2 cellular contexts compared by ENCODE assay signal in the genomic region with DNA sequence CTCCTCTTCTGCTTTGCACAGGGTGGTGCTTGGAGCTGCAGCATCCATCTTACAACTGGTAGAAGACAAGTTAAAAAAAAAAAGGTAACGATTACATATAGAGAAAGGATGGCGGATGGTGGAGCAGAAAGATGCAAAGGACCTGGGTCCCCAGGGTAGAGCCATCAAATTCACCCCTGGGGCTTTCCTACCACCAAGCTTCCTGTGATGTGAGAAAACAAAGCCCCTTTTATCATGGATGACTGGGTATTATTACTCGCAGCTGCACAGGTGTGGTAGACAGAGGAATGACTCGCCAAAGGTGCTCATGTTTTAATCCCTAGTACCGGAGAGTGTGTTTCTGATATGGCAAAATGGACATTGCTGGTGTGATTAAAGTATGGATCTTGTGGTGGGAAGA.
A peak's percentile ranks its signal among the peaks of the same experiment; 100 is the strongest.
TF ChIP-seq lines count a peak whose summit lies in the region.

No MANE protein-coding gene starts in this region.

TF ChIP-seq in HCT116, 20 proteins besides CTCF, POLR2A, EP300 and RAD21:
- TF ChIP-seq JUND (IDR thresholded peaks at IDR 0.05) (no peak), ZBTB33 (IDR thresholded peaks at IDR 0.05; ENCODE audit: extremely low read depth, insufficient replicate concordance, low read length) (no peak), CBX3 (IDR thresholded peaks at IDR 0.05; ENCODE audit: low read depth) (no peak), ZFX (IDR thresholded peaks at IDR 0.05) (no peak), SRF (IDR thresholded peaks at IDR 0.05; ENCODE audit: low read depth) (no peak), EGR1 (IDR thresholded peaks at IDR 0.05; ENCODE audit: low read depth) (no peak), TCF7L2 (IDR thresholded peaks at IDR 0.05; ENCODE audit: borderline replicate concordance, extremely low read depth, insufficient read depth, insufficient read length) (no peak), ATF3 (IDR thresholded peaks at IDR 0.05) (no peak), FOSL1 (IDR thresholded peaks at IDR 0.05; ENCODE audit: low read depth) (no peak), EZH2 (IDR thresholded peaks at IDR 0.05) (no peak), SIN3A (IDR thresholded peaks at IDR 0.05; ENCODE audit: low read depth) (no peak), ZNF274 (IDR thresholded peaks at IDR 0.05; ENCODE audit: low read depth, low read length) (no peak), POLR2AphosphoS5 (IDR thresholded peaks at IDR 0.05; ENCODE audit: low read depth, low read length) (no peak), SP1 (IDR thresholded peaks at IDR 0.05; ENCODE audit: low read depth) (no peak), ELF1 (IDR thresholded peaks at IDR 0.05; ENCODE audit: borderline replicate concordance, low read depth) (no peak)
- TF ChIP-seq, protein P1, sequence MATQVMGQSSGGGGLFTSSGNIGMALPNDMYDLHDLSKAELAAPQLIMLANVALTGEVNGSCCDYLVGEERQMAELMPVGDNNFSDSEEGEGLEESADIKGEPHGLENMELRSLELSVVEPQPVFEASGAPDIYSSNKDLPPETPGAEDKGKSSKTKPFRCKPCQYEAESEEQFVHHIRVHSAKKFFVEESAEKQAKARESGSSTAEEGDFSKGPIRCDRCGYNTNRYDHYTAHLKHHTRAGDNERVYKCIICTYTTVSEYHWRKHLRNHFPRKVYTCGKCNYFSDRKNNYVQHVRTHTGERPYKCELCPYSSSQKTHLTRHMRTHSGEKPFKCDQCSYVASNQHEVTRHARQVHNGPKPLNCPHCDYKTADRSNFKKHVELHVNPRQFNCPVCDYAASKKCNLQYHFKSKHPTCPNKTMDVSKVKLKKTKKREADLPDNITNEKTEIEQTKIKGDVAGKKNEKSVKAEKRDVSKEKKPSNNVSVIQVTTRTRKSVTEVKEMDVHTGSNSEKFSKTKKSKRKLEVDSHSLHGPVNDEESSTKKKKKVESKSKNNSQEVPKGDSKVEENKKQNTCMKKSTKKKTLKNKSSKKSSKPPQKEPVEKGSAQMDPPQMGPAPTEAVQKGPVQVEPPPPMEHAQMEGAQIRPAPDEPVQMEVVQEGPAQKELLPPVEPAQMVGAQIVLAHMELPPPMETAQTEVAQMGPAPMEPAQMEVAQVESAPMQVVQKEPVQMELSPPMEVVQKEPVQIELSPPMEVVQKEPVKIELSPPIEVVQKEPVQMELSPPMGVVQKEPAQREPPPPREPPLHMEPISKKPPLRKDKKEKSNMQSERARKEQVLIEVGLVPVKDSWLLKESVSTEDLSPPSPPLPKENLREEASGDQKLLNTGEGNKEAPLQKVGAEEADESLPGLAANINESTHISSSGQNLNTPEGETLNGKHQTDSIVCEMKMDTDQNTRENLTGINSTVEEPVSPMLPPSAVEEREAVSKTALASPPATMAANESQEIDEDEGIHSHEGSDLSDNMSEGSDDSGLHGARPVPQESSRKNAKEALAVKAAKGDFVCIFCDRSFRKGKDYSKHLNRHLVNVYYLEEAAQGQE (IDR thresholded peaks at IDR 0.05; ENCODE audit: low read depth): no peak
- TF ChIP-seq, protein P2, sequence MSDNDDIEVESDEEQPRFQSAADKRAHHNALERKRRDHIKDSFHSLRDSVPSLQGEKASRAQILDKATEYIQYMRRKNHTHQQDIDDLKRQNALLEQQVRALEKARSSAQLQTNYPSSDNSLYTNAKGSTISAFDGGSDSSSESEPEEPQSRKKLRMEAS (IDR thresholded peaks at IDR 0.05): no peak

TF ChIP-seq in WTC11, 78 proteins besides CTCF, POLR2A, EP300 and RAD21:
- TF ChIP-seq NFE2L1 (CRISPR knock-in tag; IDR thresholded peaks at IDR 0.05) (0 out of 2 replicates have a peak, but pooled peaks have one; percentile 22), ZNF532 (CRISPR knock-in tag; IDR thresholded peaks at IDR 0.05; ENCODE audit: borderline replicate concordance) (no peak), ZNF423 (CRISPR knock-in tag; IDR thresholded peaks at IDR 0.05) (peak; percentile 43)
